Comparison of ENCODE assay signal across 8 cellular contexts in genomic region chr19:45770192-45771101, GRCh38. TPM values are rescaled to one million over a fixed set of nuclear protein-coding genes. Genes with fewer than 3 reads are reported as not detected.
A peak's percentile ranks its signal among the peaks of the same experiment; 100 is the strongest.
DNase-seq lines count a peak whose midpoint lies in the region; ATAC-seq and TF ChIP-seq lines count a peak whose summit lies in the region.

No MANE protein-coding gene starts in this region.

- H3K36me3 ChIP-seq in left ventricle myocardium inferior, result peaks cover 34% of the 10 kb centered on the region

- H3K27me3 ChIP-seq in left ventricle myocardium inferior (ENCODE audit: low read depth), result no peaks in the 10 kb centered on the region

- CTCF ChIA-PET in T-cell (lab: Charles Lee), result interaction anchor here (0.6 to 3.1 kb wide), 20 partner anchors 9 to 599 kb away, joined by 3 to 61 read pairs (median 5); partner anchors contain the start of genes DMPK (in 2 of the 2), DMWD (in 1 of the 2), FBXO46 (in 1 of the 2) and MYPOP (in 1 of the 2)

- POLR2A ChIA-PET in T-cell (lab: Charles Lee), result interaction anchor here (0.6 to 0.9 kb wide), 6 partner anchors 22 to 157 kb away, joined by 3 to 7 read pairs (median 4); partner anchors contain the start of gene DMWD (in 1 of the 2)

- peaks cover 52% of the 10 kb centered on the region for H3K4me1 ChIP-seq in left ventricle myocardium inferior

- H3K27ac ChIP-seq in left ventricle myocardium inferior (replicated peaks), result peak overlapping the region; percentile 93

- H3K27ac Mint-ChIP-seq in T-cell (peak overlapping the region; percentile 76 to 86), progenitor cell of endocrine pancreas (peak overlapping the region; percentile 98)

- H3K9me3 Mint-ChIP-seq in T-cell (no peaks in the 10 kb centered on the region), progenitor cell of endocrine pancreas (ENCODE audit: low read depth) (no peaks in the 10 kb centered on the region)

- TF ChIP-seq CTCF in GM12864 (IDR thresholded peaks at IDR 0.05; ENCODE audit: low read depth, low read length, missing control alignments), result peak; percentile 81
- TF ChIP-seq CTCF in left ventricle myocardium inferior (IDR thresholded peaks at IDR 0.05; ENCODE audit: borderline replicate concordance), result peak; percentile 97
- peak; percentile 94 for TF ChIP-seq CTCF in progenitor cell of endocrine pancreas (IDR thresholded peaks at IDR 0.05; ENCODE audit: unreplicated experiment)

- ATAC-seq in HG02678 (IDR thresholded peaks at IDR 0.05; ENCODE audit: unreplicated experiment) (peak; percentile 44), T-cell (replicated peaks in 1 of 4) (peak; percentile 73 to 80 (median 76))

- H3K4me3 ChIP-seq in GM12864 (ENCODE audit: low read depth, low read length), result peak overlapping the region; percentile 48
- peak overlapping the region; percentile 85 for H3K4me3 ChIP-seq in left ventricle myocardium inferior

- H3K36me3 Mint-ChIP-seq in T-cell (no peaks in the 10 kb centered on the region), progenitor cell of endocrine pancreas (ENCODE audit: insufficient read depth) (peaks cover 14% of the 10 kb centered on the region)

- H3K9me3 ChIP-seq in left ventricle myocardium inferior (replicated peaks), result no peaks in the 10 kb centered on the region

- H3K27me3 Mint-ChIP-seq in T-cell, result peaks cover 4 to 11% of the 10 kb centered on the region in 2 donors
- no peaks in the 10 kb centered on the region for H3K27me3 Mint-ChIP-seq in progenitor cell of endocrine pancreas

- H3K4me1 Mint-ChIP-seq in T-cell, result peaks cover 9 to 20% (median 11%) of the 10 kb centered on the region in 3 donors
- H3K4me1 Mint-ChIP-seq in progenitor cell of endocrine pancreas (ENCODE audit: low read depth), result peaks cover 18% of the 10 kb centered on the region

- H3K4me3 Mint-ChIP-seq in T-cell (peak overlapping the region; percentile 81 to 90 (median 84)), progenitor cell of endocrine pancreas (ENCODE audit: low read depth) (peak overlapping the region; percentile 97)

- intact Hi-C loops in left ventricle myocardium inferior (cut with micrococcal nuclease), result no loop called here

- DNase-seq in GM12864 (ENCODE audit: low read depth) (peak; percentile 94), NCI-H1417 (lab: John Stamatoyannopoulos, UW) (peak; percentile 97 to 98 (median 98)), T-cell (peak; percentile 78 to 92 (median 88)), amniotic stem cell (lab: John Stamatoyannopoulos, UW) (peak; percentile 77), left ventricle myocardium inferior (peak; percentile 97), progenitor cell of endocrine pancreas (ENCODE audit: low spot score, unreplicated experiment) (peak; percentile 93), ureter (ENCODE audit: low spot score) (peak; percentile 97)

RNA-seq across cellular contexts. Expression of gene SIX5, which starts 1.4 kb away (rescaled TPM):
- total RNA-seq in T-cell (1 to 10 TPM in 3 of 5 donors, under 1 TPM in 2; 0.89 to 2.1 (median 1.3) TPM), left ventricle myocardium inferior (21.8 TPM), progenitor cell of endocrine pancreas (36.9 and 42.3 TPM in 2 replicates), ureter (18.1 TPM)

RNA-seq across cellular contexts. Expression of gene DMPK, which starts 11.8 kb away (rescaled TPM):
- total RNA-seq in T-cell (10 to 100 TPM; 31.4 to 46.4 (median 36.9) TPM), left ventricle myocardium inferior (284 TPM), progenitor cell of endocrine pancreas (117 and 122 TPM in 2 replicates), ureter (106 TPM)

RNA-seq across cellular contexts. Expression of gene DMWD, which starts 22.2 kb away (rescaled TPM):
- 10 to 100 TPM; 28.4 to 53.3 (median 44.6) TPM for total RNA-seq in T-cell
- total RNA-seq in left ventricle myocardium inferior, result 69.2 TPM
- 99.4 and 108 TPM in 2 replicates for total RNA-seq in progenitor cell of endocrine pancreas
- 64.2 TPM for total RNA-seq in ureter

RNA-seq across cellular contexts. Expression of gene MEIOSIN, which starts 37.2 kb away (rescaled TPM):
- total RNA-seq in T-cell (not detected), left ventricle myocardium inferior (not detected), progenitor cell of endocrine pancreas (not detected in 2 replicates), ureter (not detected)

RNA-seq across cellular contexts. Expression of gene FBXO46, which starts 39.8 kb away (rescaled TPM):
- 10 to 100 TPM; 27.9 to 48.3 (median 38.0) TPM for total RNA-seq in T-cell
- 9.4 TPM for total RNA-seq in left ventricle myocardium inferior
- total RNA-seq in progenitor cell of endocrine pancreas, result 41.6 and 44.7 TPM in 2 replicates
- total RNA-seq in ureter, result 24.8 TPM

Comparison
In these comparisons a context has a peak if more than half of its experiments do, and no peak if none do; other contexts are left out.
1. Peak in every context shown above with its lines: DNase-seq, ATAC-seq, H3K4me3 ChIP-seq and H3K27ac ChIP-seq.